Comparison of ENCODE assay signal across 8 cellular contexts in the genomic region with DNA sequence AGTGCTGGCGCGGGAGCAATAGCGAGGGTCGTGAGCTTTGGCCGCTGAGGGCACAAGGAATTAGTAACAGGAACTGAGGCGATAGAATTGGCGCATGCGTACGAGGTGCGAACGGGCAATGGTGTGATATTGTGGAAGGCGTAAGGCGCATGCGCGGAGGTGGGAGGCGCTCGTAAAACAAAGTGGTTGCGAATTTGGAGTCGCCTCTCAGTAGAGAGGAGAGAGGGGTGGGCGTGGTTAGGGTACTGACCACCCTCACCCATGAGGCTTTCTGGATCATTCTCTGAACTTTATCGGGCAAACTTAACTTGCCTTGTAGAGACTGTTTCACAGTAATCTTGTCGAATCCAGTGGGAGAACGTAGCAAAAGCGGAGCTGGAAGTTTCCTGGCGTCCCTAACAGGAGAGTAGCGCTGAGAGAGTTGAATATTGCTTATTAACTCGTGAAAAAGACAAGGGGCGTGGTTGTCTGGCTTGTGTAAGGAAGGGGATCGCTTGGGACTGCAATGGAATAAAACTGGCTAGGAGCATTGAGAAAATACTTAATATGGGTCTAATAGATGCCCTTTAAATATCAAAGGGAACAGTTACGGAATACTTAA. TPM values are rescaled to one million over a fixed set of nuclear protein-coding genes. Genes with fewer than 3 reads are reported as not detected.
DNase-seq lines count a peak whose midpoint lies in the region; ATAC-seq, FAIRE-seq and TF ChIP-seq lines count a peak whose summit lies in the region.

No MANE protein-coding gene starts in this region.

- peak; percentile 93 for DNase-seq in GDM1 (lab: John Stamatoyannopoulos, UW)
- DNase-seq in HCEC 1CT, result peak; percentile 93
- DNase-seq in MG63, result peak; percentile 96
- DNase-seq in RWPE2 (ENCODE audit: low spot score), result peak; percentile 94
- DNase-seq in activated gamma-delta T cell (lab: John Stamatoyannopoulos, UW), result peak; percentile 66
- DNase-seq in frontal cortex (ENCODE audit: low spot score in 2 of 2), result peak; percentile 52 to 68

- FAIRE-seq in frontal cortex (lab: Jason Lieb, UNC), result no peak

- H3K4me1 ChIP-seq in RWPE2 (ENCODE audit: insufficient read depth, poor library complexity, severe bottlenecking) (peaks cover 17% of the 10 kb centered on the region), neuron (ENCODE audit: insufficient read depth, low read length) (peaks cover 44% of the 10 kb centered on the region), subcutaneous abdominal adipose tissue (ENCODE audit: control insufficient read depth in 5 of 5, insufficient read depth in 5 of 5, low read length in 5 of 5) (peaks cover 29 to 56% (median 52%) of the 10 kb centered on the region in 5 donors)

- H3K4me3 ChIP-seq in MG63, result peak overlapping the region; percentile 72
- H3K4me3 ChIP-seq in RWPE2 (ENCODE audit: severe bottlenecking), result peak overlapping the region; percentile 53
- H3K4me3 ChIP-seq in neuron (ENCODE audit: low read length), result peak overlapping the region; percentile 89
- peak overlapping the region; percentile 75 to 92 (median 84) for H3K4me3 ChIP-seq in subcutaneous abdominal adipose tissue (ENCODE audit: low read depth in 1 of 5, low read length in 5 of 5)

- H3K27me3 ChIP-seq in MG63 (no peaks in the 10 kb centered on the region), RWPE2 (ENCODE audit: insufficient read depth, poor library complexity, severe bottlenecking) (no peaks in the 10 kb centered on the region), neuron (ENCODE audit: insufficient read depth, low read length) (no peaks in the 10 kb centered on the region), subcutaneous abdominal adipose tissue (ENCODE audit: control insufficient read depth in 5 of 5, insufficient read depth in 4 of 5, low read length in 5 of 5) (peaks cover 0 to 11% (median 0%) of the 10 kb centered on the region in 5 donors)

- peak overlapping the region; percentile 74 to 100 (median 86) for H3K9ac ChIP-seq in subcutaneous abdominal adipose tissue (ENCODE audit: low read length in 5 of 5)

- TF ChIP-seq CTCF in RWPE2 (IDR thresholded peaks at IDR 0.05; ENCODE audit: poor library complexity, severe bottlenecking), result no peak

- H2AFZ ChIP-seq in neuron (ENCODE audit: low read depth, low read length), result peak overlapping the region; percentile 0

- H3K36me3 ChIP-seq in MG63 (peaks cover 45% of the 10 kb centered on the region), RWPE2 (ENCODE audit: low read depth) (peaks cover 37% of the 10 kb centered on the region), neuron (ENCODE audit: insufficient read depth, low read length) (peaks cover 13% of the 10 kb centered on the region), subcutaneous abdominal adipose tissue (ENCODE audit: control insufficient read depth in 5 of 5, insufficient read depth in 5 of 5, low read length in 5 of 5) (peaks cover 5 to 16% (median 12%) of the 10 kb centered on the region in 5 donors)

- peak; percentile 13; the same call in 2 of the 3 replicates for ATAC-seq in RWPE2 (ENCODE audit: low read depth)

- H3K9me3 ChIP-seq in MG63, result no peaks in the 10 kb centered on the region
- no peaks in the 10 kb centered on the region for H3K9me3 ChIP-seq in RWPE2 (ENCODE audit: severe bottlenecking)
- H3K9me3 ChIP-seq in neuron (ENCODE audit: low read length), result no peaks in the 10 kb centered on the region
- peaks cover 0 to 2% (median 0%) of the 10 kb centered on the region in 5 donors for H3K9me3 ChIP-seq in subcutaneous abdominal adipose tissue (ENCODE audit: control insufficient read depth in 5 of 5, low read length in 5 of 5)

- H3K27ac ChIP-seq in RWPE2 (ENCODE audit: poor library complexity, severe bottlenecking) (peak overlapping the region; percentile 99), subcutaneous abdominal adipose tissue (ENCODE audit: low read depth, low read length) (peak overlapping the region; percentile 97)

RNA-seq across cellular contexts. Expression of a gene that starts 0.4 kb away (rescaled TPM):
- 124 and 222 TPM in 2 replicates for total RNA-seq in MG63 (2014; rRNA removed; shearing (Covaris generic); ENCODE audit: low replicate concordance)
- 12.6 TPM for total RNA-seq in frontal cortex

RNA-seq across cellular contexts. Expression of a gene that starts 4.4 kb away (rescaled TPM):
- total RNA-seq in MG63 (2014; rRNA removed; shearing (Covaris generic); ENCODE audit: low replicate concordance), result 140 and 175 TPM in 2 replicates
- 6.9 TPM for total RNA-seq in frontal cortex

RNA-seq across cellular contexts. Expression of a gene that starts 8.2 kb away (rescaled TPM):
- 39.6 and 49.6 TPM in 2 replicates for total RNA-seq in MG63 (2014; rRNA removed; shearing (Covaris generic); ENCODE audit: low replicate concordance)
- 17.9 TPM for total RNA-seq in frontal cortex

RNA-seq across cellular contexts. Expression of a gene that starts 13.3 kb away (rescaled TPM):
- 10.3 and 16.2 TPM in 2 replicates for total RNA-seq in MG63 (2014; rRNA removed; shearing (Covaris generic); ENCODE audit: low replicate concordance)
- 9.4 TPM for total RNA-seq in frontal cortex

RNA-seq across cellular contexts. Expression of a gene that starts 18.5 kb away (rescaled TPM):
- total RNA-seq in MG63 (2014; rRNA removed; shearing (Covaris generic); ENCODE audit: low replicate concordance), result not detected in 2 replicates
- 1.2 TPM for total RNA-seq in frontal cortex

Comparison
In these comparisons a context has a peak if more than half of its experiments do, and no peak if none do; other contexts are left out.
1. Peak in every context shown above with its lines: DNase-seq, ATAC-seq, H3K4me3 ChIP-seq and H3K27ac ChIP-seq.
2. RNA of a gene that starts 4.4 kb away (total RNA-seq): 140 to 175 TPM in MG63; 6.9 TPM in frontal cortex (single experiment); every median in the first group is over 10 times any median in the second.